In genomic region chr6:4130357-4130987, GRCh38 we compare ENCODE assay signal across 25 cellular contexts. TPM values are rescaled to one million over a fixed set of nuclear protein-coding genes. Genes with fewer than 3 reads are reported as not detected.
DNase-seq lines count a peak whose midpoint lies in the region; ATAC-seq and TF ChIP-seq lines count a peak whose summit lies in the region.
"Had no signal": no experiment of that assay in that cellular context is flagged by ENCODE, and none has a peak within 500 bp of the region (broad histone marks: within the 10 kb centered on the region; RNA-seq: fewer than 3 reads in every experiment).

No MANE protein-coding gene starts in this region.

- intact Hi-C loops in thyroid gland (cut with DNase I), result no loop called here

- peaks cover 0 to 13% (median 5%) of the 10 kb centered on the region in 3 donors for H3K9me3 Mint-ChIP-seq in T-cell

- ATAC-seq in T-helper 17 cell (no peak), left lobe of liver (no peak), T-cell (replicated peaks in 1 of 4) (no peak), GM21360 (IDR thresholded peaks at IDR 0.05; ENCODE audit: unreplicated experiment) (no peak)
- ATAC-seq: A549; stimulated activated naive CD8-positive, alpha-beta T cell treated with anti-CD3 and anti-CD28 coated beads, Interleukin-15, amount 100 ng/mL, for 72 hours had no signal

- H3K4me3 Mint-ChIP-seq in T-helper 17 cell, result no peak overlapping the region
- no peak overlapping the region for H3K4me3 Mint-ChIP-seq in T-cell
- H3K4me3 Mint-ChIP-seq: activated CD4-positive, alpha-beta memory T cell treated with anti-CD3 and anti-CD28 coated beads for 36 hours; B cell; stimulated activated naive CD8-positive, alpha-beta T cell treated with anti-CD3 and anti-CD28 coated beads, Interleukin-15, amount 100 ng/mL, for 72 hours had no signal

- H3K36me3 Mint-ChIP-seq in T-helper 17 cell (ENCODE audit: low read depth) (peaks cover 7% of the 10 kb centered on the region), T-cell (peaks cover 59% of the 10 kb centered on the region)

- H3K4me3 ChIP-seq in thyroid gland (replicated peaks in 1 of 3), result no peak overlapping the region
- H3K4me3 ChIP-seq: A549, HAP-1, right atrium auricular region had no signal

- no peak for TF ChIP-seq CTCF in thyroid gland (IDR thresholded peaks at IDR 0.05)

- H3K27ac ChIP-seq in thyroid gland, result no peak overlapping the region
- H3K27ac ChIP-seq: A549, right atrium auricular region had no signal

- H3K9me3 ChIP-seq in T-helper 17 cell (ENCODE audit: control insufficient read depth, low read length, poor library complexity, severe bottlenecking) (no peaks in the 10 kb centered on the region), thyroid gland (no peaks in the 10 kb centered on the region)
- H3K9me3 ChIP-seq: A549, right atrium auricular region had no signal

- H3K27me3 ChIP-seq in thyroid gland, result no peaks in the 10 kb centered on the region
- H3K27me3 ChIP-seq: right atrium auricular region had no signal

- POLR2A ChIA-PET in T-cell (lab: Charles Lee), result no interaction called here

- TF ChIP-seq POLR2A in thyroid gland (IDR thresholded peaks at IDR 0.05), result no peak

- peaks cover 9 to 12% of the 10 kb centered on the region in 2 donors for H3K4me1 ChIP-seq in thyroid gland

- DNase-seq in NCI-H146 (lab: John Stamatoyannopoulos, UW) (peak; percentile 1), NCI-H146 treated with DMSO at 0.1 percent for 48 hours (lab: John Stamatoyannopoulos, UW; ENCODE audit: unreplicated experiment) (no peak), T-helper 17 cell (no peak), left lobe of liver (ENCODE audit: low spot score) (peak; percentile 69), thyroid gland (peak; percentile 49 to 65), T-cell (no peak), iPS-NIHi7 (ENCODE audit: extremely low spot score) (no peak)
- DNase-seq: activated CD4-positive, alpha-beta memory T cell treated with anti-CD3 and anti-CD28 coated beads for 36 hours; activated CD4-positive, CD25-positive, alpha-beta regulatory T cell; activated effector memory CD4-positive, alpha-beta T cell treated with Interleukin-2 at 50 U/mL for 16 hours; cortex of kidney; KBM-7; mesenchymal stem cell; NCI-H1694 treated with DMSO at 0.1 percent for 48 hours; NCI-H524; stimulated activated naive CD8-positive, alpha-beta T cell treated with anti-CD3 and anti-CD28 coated beads, Interleukin-15, amount 100 ng/mL, for 72 hours; trophoblast cell had no signal

- CTCF ChIA-PET in T-cell (lab: Charles Lee), result interaction anchor here in 1 of 2 donors (0.6 kb wide), 2 partner anchors 674 to 1100 kb away, joined by 3 read pairs; partner anchors contain the start of gene SLC22A23

- peak overlapping the region; percentile 6 for H3K27ac Mint-ChIP-seq in T-helper 17 cell
- H3K27ac Mint-ChIP-seq in T-cell, result no peak overlapping the region
- H3K27ac Mint-ChIP-seq: activated CD4-positive, alpha-beta memory T cell treated with anti-CD3 and anti-CD28 coated beads for 36 hours; B cell; stimulated activated naive CD8-positive, alpha-beta T cell treated with anti-CD3 and anti-CD28 coated beads, Interleukin-15, amount 100 ng/mL, for 72 hours had no signal

- H3K4me1 Mint-ChIP-seq in T-helper 17 cell, result peaks cover 16% of the 10 kb centered on the region
- H3K4me1 Mint-ChIP-seq in T-cell, result peaks cover 22 to 30% (median 24%) of the 10 kb centered on the region in 3 donors

- WGBS in thyroid gland, 2 donors, result 81 to 88% methylated on average over 5 of the region's 5 CpGs

- H3K27me3 Mint-ChIP-seq in T-helper 17 cell (no peaks in the 10 kb centered on the region), T-cell (no peaks in the 10 kb centered on the region)
- H3K27me3 Mint-ChIP-seq: activated CD4-positive, alpha-beta memory T cell treated with anti-CD3 and anti-CD28 coated beads for 36 hours; B cell; stimulated activated naive CD8-positive, alpha-beta T cell treated with anti-CD3 and anti-CD28 coated beads, Interleukin-15, amount 100 ng/mL, for 72 hours had no signal

- H3K36me3 ChIP-seq in thyroid gland, result peaks cover 23 to 27% of the 10 kb centered on the region in 2 donors

RNA-seq across cellular contexts. Expression of gene ECI2, which starts 4.9 kb away (rescaled TPM):
- 10 to 100 TPM; 18.7 to 21.6 TPM for total RNA-seq in T-helper 17 cell
- 129 TPM for total RNA-seq in left lobe of liver
- 10 to 100 TPM; 47.8 to 57.4 (median 53.8) TPM for total RNA-seq in thyroid gland
- 10 to 100 TPM; 20.4 to 47.7 (median 36.5) TPM for total RNA-seq in T-cell

RNA-seq across cellular contexts. Expression of gene FAM217A, which starts 51.5 kb away (rescaled TPM):
- total RNA-seq in T-helper 17 cell (not detected), left lobe of liver (not detected), thyroid gland (under 1 TPM in 1 of 4 donors, not detected in 3; 0.27 TPM), T-cell (not detected)
- total RNA-seq: activated CD4-positive, alpha-beta memory T cell treated with anti-CD3 and anti-CD28 coated beads for 36 hours; B cell; glomerular endothelial cell; kidney epithelial cell; omental fat pad; right atrium auricular region had no signal

Comparison
In these comparisons a context has a peak if more than half of its experiments do, and no peak if none do; other contexts are left out.
1. DNase-seq: peak in NCI-H146 (single experiment), left lobe of liver (single experiment) and thyroid gland (2 of 2); none in NCI-H146 treated with DMSO at 0.1 percent for 48 hours (single experiment), T-helper 17 cell (0 of 3), T-cell (0 of 34) and iPS-NIHi7 (single experiment).